ENCODE assay signal across 19 cellular contexts in the genomic region with DNA sequence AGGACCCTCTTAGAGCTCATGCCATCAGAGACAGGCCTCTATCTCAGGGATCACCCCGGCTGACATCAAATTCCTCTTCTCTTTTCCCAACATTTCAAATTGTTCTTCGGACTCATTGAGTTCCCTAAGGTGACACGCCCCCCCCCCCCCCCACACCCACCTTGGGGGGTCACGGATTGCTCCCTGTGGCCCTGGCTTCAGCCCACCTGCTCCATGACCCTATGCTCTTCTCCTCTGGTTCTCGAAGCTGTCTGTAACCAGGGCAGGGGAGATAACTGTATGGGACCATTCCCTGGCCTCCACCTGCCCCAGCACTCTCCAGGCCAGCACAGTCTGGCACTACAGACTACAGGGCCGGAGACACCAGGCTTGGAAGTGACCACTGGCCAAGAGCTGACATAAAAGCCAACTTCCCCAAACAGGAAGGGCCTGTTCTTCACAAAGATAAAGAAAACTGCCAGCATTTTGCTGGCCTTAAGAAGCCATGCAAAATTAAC. TPM values are rescaled to one million over a fixed set of nuclear protein-coding genes. Genes with fewer than 3 reads are reported as not detected.
DNase-seq lines count a peak whose midpoint lies in the region; TF ChIP-seq lines count a peak whose summit lies in the region.
"Had no signal": no experiment of that assay in that cellular context is flagged by ENCODE, and none has a peak within 500 bp of the region (broad histone marks: within the 10 kb centered on the region; RNA-seq: fewer than 3 reads in every experiment).

No MANE protein-coding gene starts in this region.

- WGBS in stomach, 5 donors, result 79 to 90% (median 86%) methylated on average over 4 to 6 of the region's 6 CpGs

- no peaks in the 10 kb centered on the region for H3K9me3 ChIP-seq in effector memory CD4-positive, alpha-beta T cell (ENCODE audit: control insufficient read depth, low read length)
- no peaks in the 10 kb centered on the region for H3K9me3 ChIP-seq in stomach
- H3K9me3 ChIP-seq: tibial nerve had no signal

- peaks cover 79% of the 10 kb centered on the region for H3K36me3 ChIP-seq in effector memory CD4-positive, alpha-beta T cell (ENCODE audit: control insufficient read depth, insufficient read depth, low read length)
- H3K36me3 ChIP-seq in stomach, result peaks cover 28 to 100% (median 96%) of the 10 kb centered on the region in 4 donors

- CTCF ChIA-PET in activated naive CD4-positive, alpha-beta T cell treated with anti-CD3 and anti-CD28 coated beads for 36 hours (lab: Charles Lee), result interaction anchor here (0.6 to 1.3 kb wide), 2 partner anchors 10 to 56 kb away, joined by 4 read pairs; a partner anchor contains a TSS

- peaks cover 52% of the 10 kb centered on the region for H3K36me3 Mint-ChIP-seq in activated naive CD4-positive, alpha-beta T cell treated with anti-CD3 and anti-CD28 coated beads for 36 hours (ENCODE audit: low read depth)
- peaks cover 6% of the 10 kb centered on the region for H3K36me3 Mint-ChIP-seq in IgD-negative memory B cell

- H3K4me1 Mint-ChIP-seq in activated naive CD4-positive, alpha-beta T cell treated with anti-CD3 and anti-CD28 coated beads for 36 hours (ENCODE audit: low read depth), result peaks cover 59% of the 10 kb centered on the region
- peaks cover 45 to 50% (median 47%) of the 10 kb centered on the region in 3 donors for H3K4me1 Mint-ChIP-seq in IgD-negative memory B cell
- H3K4me1 Mint-ChIP-seq: neural progenitor cell had no signal

- no peaks in the 10 kb centered on the region for H3K27me3 Mint-ChIP-seq in activated naive CD4-positive, alpha-beta T cell treated with anti-CD3 and anti-CD28 coated beads for 36 hours (ENCODE audit: low read depth)
- H3K27me3 Mint-ChIP-seq in IgD-negative memory B cell, result no peaks in the 10 kb centered on the region

- TF ChIP-seq EP300 in stomach (IDR thresholded peaks at IDR 0.05), result no peak

- peaks cover 24% of the 10 kb centered on the region for H3K4me1 ChIP-seq in effector memory CD4-positive, alpha-beta T cell (ENCODE audit: control insufficient read depth, insufficient read depth, low read length, poor library complexity, severe bottlenecking)
- H3K4me1 ChIP-seq in stomach, result peaks cover 0 to 38% (median 11%) of the 10 kb centered on the region in 4 donors
- H3K4me1 ChIP-seq: neural progenitor cell had no signal

- peak overlapping the region; percentile 87 for H3K27ac Mint-ChIP-seq in activated naive CD4-positive, alpha-beta T cell treated with anti-CD3 and anti-CD28 coated beads for 36 hours
- H3K27ac Mint-ChIP-seq in IgD-negative memory B cell, result peak overlapping the region in 2 of 3 donors; percentile 73 to 89
- H3K27ac Mint-ChIP-seq: neural progenitor cell had no signal

- peak overlapping the region; percentile 56 for H3K27ac ChIP-seq in effector memory CD4-positive, alpha-beta T cell (ENCODE audit: insufficient read depth, low read length, poor library complexity, severe bottlenecking)
- H3K27ac ChIP-seq in temporal lobe (ENCODE audit: low read depth, low read length) (peak overlapping the region; percentile 20), stomach (no peak overlapping the region)
- H3K27ac ChIP-seq: GM23248, tibial nerve had no signal

- intact Hi-C loops in activated naive CD4-positive, alpha-beta T cell treated with anti-CD3 and anti-CD28 coated beads for 36 hours (cut with micrococcal nuclease), result no loop called here
- intact Hi-C loops in stomach (cut with DNase I; ENCODE audit: low total_unique reads), result no loop called here

- no peak overlapping the region for H3K4me3 ChIP-seq in effector memory CD4-positive, alpha-beta T cell (ENCODE audit: insufficient read depth, low read depth, low read length, poor library complexity, severe bottlenecking)
- H3K4me3 ChIP-seq in stomach, result no peak overlapping the region
- H3K4me3 ChIP-seq: GM23248, K562, neural progenitor cell, smooth muscle cell, tibial nerve had no signal

- no peak for DNase-seq in activated naive CD4-positive, alpha-beta T cell treated with anti-CD3 and anti-CD28 coated beads for 36 hours
- no peak for DNase-seq in activated naive CD4-positive, alpha-beta T cell treated with anti-CD3 and anti-CD28 coated beads, Interleukin-2, amount 50 U/mL, for 16 hours
- no peak for DNase-seq in effector memory CD4-positive, alpha-beta T cell
- DNase-seq in stimulated activated CD4-positive, alpha-beta T cell treated with anti-CD3 and anti-CD28 coated beads, Interleukin-2, amount 100 ng/mL, for 24 hours, result no peak
- DNase-seq in stomach (no peak), GDM1 (lab: John Stamatoyannopoulos, UW) (no peak)
- DNase-seq: activated CD8-positive, alpha-beta memory T cell treated with anti-CD3 and anti-CD28 coated beads for 24 hours; COR-L47; GM23248; mesendoderm; MV-4-11; NCI-H1930; SW 1271 had no signal

- no peak for TF ChIP-seq POLR2A in stomach (IDR thresholded peaks at IDR 0.05)

- no peaks in the 10 kb centered on the region for H3K27me3 ChIP-seq in effector memory CD4-positive, alpha-beta T cell (replicated peaks; ENCODE audit: control insufficient read depth, insufficient read depth, low read length, poor library complexity, severe bottlenecking)
- no peaks in the 10 kb centered on the region for H3K27me3 ChIP-seq in stomach
- H3K27me3 ChIP-seq: neural progenitor cell, tibial nerve had no signal

- H3K4me3 Mint-ChIP-seq in activated naive CD4-positive, alpha-beta T cell treated with anti-CD3 and anti-CD28 coated beads for 36 hours, result no peak overlapping the region
- H3K4me3 Mint-ChIP-seq in IgD-negative memory B cell, result peak overlapping the region in 1 of 4 donors; percentile 16
- H3K4me3 Mint-ChIP-seq: neural progenitor cell had no signal

- no peaks in the 10 kb centered on the region for H3K9me3 Mint-ChIP-seq in activated naive CD4-positive, alpha-beta T cell treated with anti-CD3 and anti-CD28 coated beads for 36 hours
- no peaks in the 10 kb centered on the region for H3K9me3 Mint-ChIP-seq in IgD-negative memory B cell
- H3K9me3 Mint-ChIP-seq: neural progenitor cell had no signal

- TF ChIP-seq CTCF in stomach (IDR thresholded peaks at IDR 0.05), result no peak

RNA-seq across cellular contexts. Expression of a gene that starts 7.1 kb away (rescaled TPM):
- 10 to 100 TPM; 35.0 to 38.6 TPM for total RNA-seq in activated naive CD4-positive, alpha-beta T cell treated with anti-CD3 and anti-CD28 coated beads for 36 hours
- polyA plus RNA-seq in IgD-negative memory B cell (65.6 TPM), stomach (10 to 100 TPM; 19.4 to 28.6 (median 24.3) TPM)
- total RNA-seq in temporal lobe (25.3 TPM), stomach (10 to 100 TPM in 4 of 5 donors, 1 to 10 TPM in 1; 3.2 to 85.7 (median 40.9) TPM)

RNA-seq across cellular contexts. Expression of a gene that starts 54.3 kb away (rescaled TPM):
- total RNA-seq in activated naive CD4-positive, alpha-beta T cell treated with anti-CD3 and anti-CD28 coated beads for 36 hours, result 10 to 100 TPM; 71.5 to 72.0 TPM
- 10.3 TPM for polyA plus RNA-seq in IgD-negative memory B cell
- 13.8 TPM for total RNA-seq in temporal lobe
- total RNA-seq in stomach, result 10 to 100 TPM in 3 of 5 donors, 1 to 10 TPM in 1, under 1 TPM in 1; 0.58 to 56.7 (median 10.5) TPM
- polyA plus RNA-seq in stomach, result 1 to 10 TPM; 1.3 to 6.5 (median 4.0) TPM

RNA-seq across cellular contexts. Expression of a gene that starts 55.3 kb away (rescaled TPM):
- 10 to 100 TPM; 91.2 to 93.8 TPM for total RNA-seq in activated naive CD4-positive, alpha-beta T cell treated with anti-CD3 and anti-CD28 coated beads for 36 hours
- polyA plus RNA-seq in IgD-negative memory B cell (94.7 TPM), stomach (10 to 100 TPM; 61.2 to 99.4 (median 61.4) TPM)
- total RNA-seq in temporal lobe (27.0 TPM), stomach (100 to 1,000 TPM in 1 of 5 donors, 10 to 100 TPM in 4; 22.8 to 126 (median 40.9) TPM)

Comparison
In these comparisons a context has a peak if more than half of its experiments do, and no peak if none do; other contexts are left out.
1. H3K27ac ChIP-seq: peak in effector memory CD4-positive, alpha-beta T cell (single experiment) and temporal lobe (single experiment); none in stomach (0 of 5).